1 cellular context compared by ENCODE assay signal in the genomic region with DNA sequence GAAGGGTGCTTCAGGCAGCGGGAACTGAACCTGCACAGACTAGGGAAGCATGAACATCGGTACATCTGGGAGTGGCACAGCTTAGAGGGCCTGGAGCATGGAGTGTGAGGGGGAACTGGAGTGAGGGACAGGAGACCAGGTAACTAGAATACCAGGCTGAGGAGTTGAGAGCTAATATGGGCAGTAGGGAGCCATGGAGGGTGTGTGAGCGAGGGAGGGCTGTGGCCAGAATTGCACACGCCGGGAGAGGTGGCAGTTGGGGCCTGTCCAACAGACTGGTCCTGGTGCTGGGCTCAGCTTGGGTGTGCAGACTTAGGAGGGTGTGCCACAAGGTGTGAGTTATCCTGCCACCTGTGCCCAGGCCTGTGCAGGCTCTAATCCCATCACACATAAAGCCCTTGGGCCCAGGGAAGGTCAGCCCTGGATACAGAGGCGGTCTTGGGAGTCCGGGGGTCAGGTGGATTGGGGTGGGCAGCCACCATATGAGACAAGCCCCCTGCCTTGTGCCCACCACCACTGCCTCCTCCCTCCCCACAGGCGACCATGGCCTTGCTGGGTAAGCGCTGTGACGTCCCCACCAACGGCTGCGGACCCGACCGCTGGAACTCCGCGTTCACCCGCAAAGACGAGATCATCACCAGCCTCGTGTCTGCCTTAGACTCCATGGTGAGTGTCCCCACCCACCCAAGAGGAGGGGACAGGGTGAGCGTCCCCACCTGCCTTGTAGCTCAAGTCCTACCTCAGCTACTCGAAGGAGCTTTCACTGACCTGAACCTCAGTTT.
TF ChIP-seq lines count a peak whose summit lies in the region.

No MANE protein-coding gene starts in this region.

TF ChIP-seq in A549, 52 proteins besides CTCF, POLR2A, EP300 and RAD21 (continued from another document):
- TF ChIP-seq PBX3 (IDR thresholded peaks at IDR 0.05), result no peak
